ENCODE assay signal across 27 cellular contexts in genomic region chr2:225761396-225761795, GRCh38.
"Had no signal": no experiment of that assay in that cellular context is flagged by ENCODE, and none has a peak within 500 bp of the region (broad histone marks: within the 10 kb centered on the region; RNA-seq: fewer than 3 reads in every experiment).

No MANE protein-coding gene starts in this region.

- H3K36me3 ChIP-seq: ascending aorta, brain microvascular endothelial cell, esophagus muscularis mucosa, gastroesophageal sphincter, heart right ventricle had no signal

- H3K9me3 ChIP-seq: ascending aorta, esophagus muscularis mucosa, gastroesophageal sphincter had no signal

- H3K27ac ChIP-seq: ascending aorta, brain microvascular endothelial cell, coronary artery, dorsolateral prefrontal cortex, esophagus muscularis mucosa, gastroesophageal sphincter, heart right ventricle, VCaP had no signal

- H3K4me1 ChIP-seq: ascending aorta, heart right ventricle had no signal

- H3K27me3 ChIP-seq: ascending aorta, brain microvascular endothelial cell, dorsolateral prefrontal cortex, esophagus muscularis mucosa, gastroesophageal sphincter, heart right ventricle had no signal

- DNase-seq: activated CD4-positive, alpha-beta memory T cell treated with anti-CD3 and anti-CD28 coated beads, Interleukin-2, amount 10 ng/mL, durations not matched to agents 7 days and 5 days; activated CD4-positive, alpha-beta T cell treated with anti-CD3 and anti-CD28 coated beads for 1 hour; activated CD4-positive, alpha-beta T cell treated with anti-CD3 and anti-CD28 coated beads for 4 hours; activated CD4-positive, alpha-beta T cell treated with anti-CD3 and anti-CD28 coated beads, Interleukin-2, amount 10 ng/mL, durations not matched to agents 7 days and 5 days; activated CD4-positive, alpha-beta T cell treated with anti-CD3 and anti-CD28 coated beads, Interleukin-2, amount 50 U/mL, for 4 hours; activated CD8-positive, alpha-beta memory T cell treated with anti-CD3 and anti-CD28 coated beads, Interleukin-2, amount 50 U/mL, for 48 hours; activated gamma-delta T cell; activated naive CD4-positive, alpha-beta T cell; activated naive CD4-positive, alpha-beta T cell treated with anti-CD3 and anti-CD28 coated beads, Interleukin-2, amount 10 ng/mL, durations not matched to agents 7 days and 5 days; activated naive CD8-positive, alpha-beta T cell treated with anti-CD3 and anti-CD28 coated beads, Interleukin-2, amount 10 ng/mL, durations not matched to agents 7 days and 5 days; activated T-cell treated with anti-CD3 and anti-CD28 coated beads for 4 hours; activated T-cell treated with anti-CD3 and anti-CD28 coated beads, Interleukin-2, amount 50 U/mL, for 24 hours; activated T-cell treated with anti-CD3 and anti-CD28 coated beads, Interleukin-2, amount 50 U/mL, for 72 hours; brain microvascular endothelial cell; dorsolateral prefrontal cortex; effector memory CD4-positive, alpha-beta T cell; erythroblast; foreskin melanocyte; heart right ventricle; T-helper 2 cell had no signal

- H3K4me3 ChIP-seq: ascending aorta, coronary artery, dorsolateral prefrontal cortex, esophagus muscularis mucosa, gastroesophageal sphincter, heart right ventricle had no signal

- ATAC-seq: activated naive CD4-positive, alpha-beta T cell treated with anti-CD3 and anti-CD28 coated beads, Interleukin-2, amount 50 U/mL, for 72 hours; activated T-cell treated with anti-CD3 and anti-CD28 coated beads, Interleukin-2, amount 50 U/mL, for 72 hours; gastroesophageal sphincter; heart right ventricle; WTC11 had no signal
